ENCODE assay signal across 8 cellular contexts in genomic region chr15:67542192-67542461, GRCh38. TPM values are rescaled to one million over a fixed set of nuclear protein-coding genes. Genes with fewer than 3 reads are reported as not detected.
DNase-seq lines count a peak whose midpoint lies in the region; ATAC-seq and TF ChIP-seq lines count a peak whose summit lies in the region.

No MANE protein-coding gene starts in this region.

- no peaks in the 10 kb centered on the region for H3K9me3 Mint-ChIP-seq in activated T-helper 1 cell treated with anti-CD3 and anti-CD28 coated beads, Interleukin-12 subunit alpha, Interleukin-12 subunit beta, Interleukin-2, Interleukin-4 antibody, amounts not matched to agents 30 ng/mL and 10 ng/mL and 1 ng/mL, durations not matched to agents 14 hours and 24 hours and 36 hours
- no peaks in the 10 kb centered on the region for H3K9me3 Mint-ChIP-seq in stimulated activated naive B cell treated with anti-CD40 and anti-IgM and Interleukin-4, amounts not matched to agents 10 μg/mL and 1 μg/mL and 100 μg/mL, for 72 hours

- H3K36me3 ChIP-seq in HAP-1 (replicated peaks), result no peaks in the 10 kb centered on the region

- in situ Hi-C loops in HAP-1 (cut with MboI; ENCODE audit: low sequenced_read_pairs), result no loop called here

- H3K9me3 ChIP-seq in AG04450 (ENCODE audit: control insufficient read depth, insufficient read depth, low read length), result no peaks in the 10 kb centered on the region
- H3K9me3 ChIP-seq in HAP-1, result no peaks in the 10 kb centered on the region

- H3K27me3 Mint-ChIP-seq in activated T-helper 1 cell treated with anti-CD3 and anti-CD28 coated beads, Interleukin-12 subunit alpha, Interleukin-12 subunit beta, Interleukin-2, Interleukin-4 antibody, amounts not matched to agents 30 ng/mL and 10 ng/mL and 1 ng/mL, durations not matched to agents 14 hours and 24 hours and 36 hours (ENCODE audit: insufficient read depth), result no peaks in the 10 kb centered on the region
- H3K27me3 Mint-ChIP-seq in stimulated activated naive B cell treated with anti-CD40 and anti-IgM and Interleukin-4, amounts not matched to agents 10 μg/mL and 1 μg/mL and 100 μg/mL, for 72 hours, result peaks cover 9 to 10% of the 10 kb centered on the region in 2 donors

- intact Hi-C loops in activated T-helper 1 cell treated with anti-CD3 and anti-CD28 coated beads, Interleukin-12 subunit alpha, Interleukin-12 subunit beta, Interleukin-2, Interleukin-4 antibody, amounts not matched to agents 30 ng/mL and 10 ng/mL and 1 ng/mL, durations not matched to agents 14 hours and 24 hours and 36 hours (cut with micrococcal nuclease), result loop anchor here (1.0 to 10.0 kb wide), 4 partner anchors 23 to 837 kb away; partner anchors contain the start of gene SMAD6

- CTCF ChIA-PET in AG04450 (lab: Charles Lee), result no interaction called here

- peaks cover 14% of the 10 kb centered on the region for H3K36me3 Mint-ChIP-seq in activated T-helper 1 cell treated with anti-CD3 and anti-CD28 coated beads, Interleukin-12 subunit alpha, Interleukin-12 subunit beta, Interleukin-2, Interleukin-4 antibody, amounts not matched to agents 30 ng/mL and 10 ng/mL and 1 ng/mL, durations not matched to agents 14 hours and 24 hours and 36 hours (ENCODE audit: low read depth)
- peaks cover 4 to 13% of the 10 kb centered on the region in 2 donors for H3K36me3 Mint-ChIP-seq in stimulated activated naive B cell treated with anti-CD40 and anti-IgM and Interleukin-4, amounts not matched to agents 10 μg/mL and 1 μg/mL and 100 μg/mL, for 72 hours

- H3K27me3 ChIP-seq in AG04450 (ENCODE audit: control insufficient read depth, insufficient read depth, low read length), result no peaks in the 10 kb centered on the region
- no peaks in the 10 kb centered on the region for H3K27me3 ChIP-seq in HAP-1 (ENCODE audit: low read depth)

- peak overlapping the region; percentile 98 for H3K4me3 Mint-ChIP-seq in activated T-helper 1 cell treated with anti-CD3 and anti-CD28 coated beads, Interleukin-12 subunit alpha, Interleukin-12 subunit beta, Interleukin-2, Interleukin-4 antibody, amounts not matched to agents 30 ng/mL and 10 ng/mL and 1 ng/mL, durations not matched to agents 14 hours and 24 hours and 36 hours
- H3K4me3 Mint-ChIP-seq in stimulated activated naive B cell treated with anti-CD40 and anti-IgM and Interleukin-4, amounts not matched to agents 10 μg/mL and 1 μg/mL and 100 μg/mL, for 72 hours, result peak overlapping the region; percentile 89 to 93

- H3K27ac Mint-ChIP-seq in activated T-helper 1 cell treated with anti-CD3 and anti-CD28 coated beads, Interleukin-12 subunit alpha, Interleukin-12 subunit beta, Interleukin-2, Interleukin-4 antibody, amounts not matched to agents 30 ng/mL and 10 ng/mL and 1 ng/mL, durations not matched to agents 14 hours and 24 hours and 36 hours, result peak overlapping the region; percentile 96
- peak overlapping the region; percentile 93 for H3K27ac Mint-ChIP-seq in stimulated activated naive B cell treated with anti-CD40 and anti-IgM and Interleukin-4, amounts not matched to agents 10 μg/mL and 1 μg/mL and 100 μg/mL, for 72 hours

- DNase-seq in AG04450 (ENCODE audit: low read depth, low spot score) (no peak), HAP-1 (ENCODE audit: low spot score in 2 of 2) (peak in 1 of 2 experiments; percentile 67), NCI-H1930 (lab: John Stamatoyannopoulos, UW) (no peak), KG1 (lab: John Stamatoyannopoulos, UW) (no peak)
- no peak for DNase-seq in activated T-helper 1 cell treated with anti-CD3 and anti-CD28 coated beads, Interleukin-12 subunit alpha, Interleukin-12 subunit beta, Interleukin-2, Interleukin-4 antibody, amounts not matched to agents 30 ng/mL and 10 ng/mL and 1 ng/mL, durations not matched to agents 14 hours and 24 hours and 36 hours (ENCODE audit: low spot score)
- no peak for DNase-seq in stimulated activated naive B cell treated with anti-CD40 and anti-IgM and Interleukin-4, amounts not matched to agents 10 μg/mL and 1 μg/mL and 100 μg/mL, for 72 hours

- POLR2A ChIA-PET in AG04450 (lab: Yijun Ruan, JAX), result interaction anchor here (1.0 kb wide), 2 partner anchors 20 to 70 kb away, joined by 4 read pairs; no protein-coding TSS in a partner anchor

- H3K4me1 Mint-ChIP-seq in activated T-helper 1 cell treated with anti-CD3 and anti-CD28 coated beads, Interleukin-12 subunit alpha, Interleukin-12 subunit beta, Interleukin-2, Interleukin-4 antibody, amounts not matched to agents 30 ng/mL and 10 ng/mL and 1 ng/mL, durations not matched to agents 14 hours and 24 hours and 36 hours (ENCODE audit: low read depth), result peaks cover 43% of the 10 kb centered on the region
- peaks cover 26 to 44% of the 10 kb centered on the region in 2 donors for H3K4me1 Mint-ChIP-seq in stimulated activated naive B cell treated with anti-CD40 and anti-IgM and Interleukin-4, amounts not matched to agents 10 μg/mL and 1 μg/mL and 100 μg/mL, for 72 hours

- peaks cover 15% of the 10 kb centered on the region for H3K4me1 ChIP-seq in HAP-1

- peak overlapping the region; percentile 74 for H3K27ac ChIP-seq in AG04450 (ENCODE audit: low read depth, low read length)

- TF ChIP-seq CTCF in AG04450 (IDR thresholded peaks at IDR 0.05; ENCODE audit: low read depth, low read length), result no peak

- ATAC-seq in stimulated activated naive B cell treated with anti-CD40 and anti-IgM and Interleukin-4, amounts not matched to agents 10 μg/mL and 1 μg/mL and 100 μg/mL, for 72 hours (replicated peaks), result peak in 1 of 2 donors; percentile 25
- no peak for ATAC-seq in HG02981 (IDR thresholded peaks at IDR 0.05; ENCODE audit: unreplicated experiment)

- peak overlapping the region; percentile 88 for H3K4me3 ChIP-seq in AG04450 (ENCODE audit: low read depth, low read length)
- H3K4me3 ChIP-seq in HAP-1, result peak overlapping the region; percentile 85
- H3K4me3 ChIP-seq in iPS-11a (ENCODE audit: low read depth, low read length), result peak overlapping the region; percentile 86

RNA-seq across cellular contexts. Expression of gene MAP2K5, which starts 0.4 kb away (rescaled TPM):
- 5.4 and 5.6 TPM in 2 replicates for polyA plus RNA-seq in AG04450 (2011; rRNA removed)
- polyA minus RNA-seq in AG04450 (2011; rRNA and poly(A)+ RNA removed), result 7.6 and 10.1 TPM in 2 replicates
- total RNA-seq in activated T-helper 1 cell treated with anti-CD3 and anti-CD28 coated beads, Interleukin-12 subunit alpha, Interleukin-12 subunit beta, Interleukin-2, Interleukin-4 antibody, amounts not matched to agents 30 ng/mL and 10 ng/mL and 1 ng/mL, durations not matched to agents 14 hours and 24 hours and 36 hours, result 22.1 and 27.5 TPM in 2 replicates

RNA-seq across cellular contexts. Expression of gene C15orf61, which starts 21.2 kb away (rescaled TPM):
- polyA plus RNA-seq in AG04450 (2011; rRNA removed), result 2.3 and 3.2 TPM in 2 replicates
- polyA minus RNA-seq in AG04450 (2011; rRNA and poly(A)+ RNA removed), result 1.6 and 2.9 TPM in 2 replicates
- total RNA-seq in activated T-helper 1 cell treated with anti-CD3 and anti-CD28 coated beads, Interleukin-12 subunit alpha, Interleukin-12 subunit beta, Interleukin-2, Interleukin-4 antibody, amounts not matched to agents 30 ng/mL and 10 ng/mL and 1 ng/mL, durations not matched to agents 14 hours and 24 hours and 36 hours, result 6.6 and 6.9 TPM in 2 replicates
